ENCODE assay signal across 9 cellular contexts in genomic region chr15:90230071-90230494, GRCh38. TPM values are rescaled to one million over a fixed set of nuclear protein-coding genes. Genes with fewer than 3 reads are reported as not detected.
DNase-seq lines count a peak whose midpoint lies in the region; ATAC-seq and TF ChIP-seq lines count a peak whose summit lies in the region.
"Had no signal": no experiment of that assay in that cellular context is flagged by ENCODE, and none has a peak within 500 bp of the region (broad histone marks: within the 10 kb centered on the region; RNA-seq: fewer than 3 reads in every experiment).

No MANE protein-coding gene starts in this region.

- 47 to 60% (median 52%) methylated on average over 10 to 12 of the region's 12 CpGs for WGBS in heart left ventricle, 4 donors
- WGBS in psoas muscle, 3 donors, result 26 to 38% (median 36%) methylated on average over 12 of the region's 12 CpGs

- POLR2A ChIA-PET in activated CD4-positive, alpha-beta memory T cell treated with anti-CD3 and anti-CD28 coated beads, Interleukin-2, amount 10 ng/mL, durations not matched to agents 7 days and 5 days (lab: Charles Lee), result interaction anchor here (1.2 to 4.8 kb wide), 8 partner anchors 8 to 641 kb away, joined by 3 to 99 read pairs (median 23); partner anchors contain the start of genes IDH2, NGRN, SEMA4B and TTLL13
- POLR2A ChIA-PET in PC-3 (lab: Charles Lee; ENCODE audit: unreplicated experiment), result no interaction called here

- TF ChIP-seq POLR2A in heart left ventricle (IDR thresholded peaks at IDR 0.05), result no peak

- no peaks in the 10 kb centered on the region for H3K9me3 Mint-ChIP-seq in activated CD4-positive, alpha-beta memory T cell treated with anti-CD3 and anti-CD28 coated beads, Interleukin-2, amount 10 ng/mL, durations not matched to agents 7 days and 5 days

- CTCF ChIA-PET in activated CD4-positive, alpha-beta memory T cell treated with anti-CD3 and anti-CD28 coated beads, Interleukin-2, amount 10 ng/mL, durations not matched to agents 7 days and 5 days (lab: Charles Lee), result interaction anchor here (1.0 to 2.2 kb wide), 5 partner anchors 9 to 57 kb away, joined by 3 to 12 read pairs (median 4); no protein-coding TSS in a partner anchor
- CTCF ChIA-PET in PC-3 (lab: Charles Lee), result no interaction called here

- peaks cover 47% of the 10 kb centered on the region for H3K36me3 Mint-ChIP-seq in activated CD4-positive, alpha-beta memory T cell treated with anti-CD3 and anti-CD28 coated beads, Interleukin-2, amount 10 ng/mL, durations not matched to agents 7 days and 5 days (ENCODE audit: low read depth)

- H3K9me2 ChIP-seq in PC-3 (replicated peaks; ENCODE audit: low read length), result no peaks in the 10 kb centered on the region

- DNase-seq in Caki2 (ENCODE audit: low read depth) (peak; percentile 59), heart left ventricle (peak in 4 of 5 donors; percentile 64 to 80 (median 72)), psoas muscle (peak; percentile 46 to 80), COLO829 (ENCODE audit: low spot score) (no peak), foreskin fibroblast (no peak), PC-3 (no peak)
- DNase-seq in activated CD4-positive, alpha-beta memory T cell treated with anti-CD3 and anti-CD28 coated beads, Interleukin-2, amount 10 ng/mL, durations not matched to agents 7 days and 5 days, result no peak
- no peak for DNase-seq in NK-92 treated with Interleukin-12 subunit alpha and Interleukin-12 subunit beta, amount 100 ng/mL, for 24 hours (lab: John Stamatoyannopoulos, UW)
- DNase-seq: NCI-H524 had no signal

- peaks cover 3 to 52% (median 29%) of the 10 kb centered on the region in 12 donors for H3K4me1 ChIP-seq in heart left ventricle
- H3K4me1 ChIP-seq in psoas muscle, result peaks cover 39% of the 10 kb centered on the region
- peaks cover 27% of the 10 kb centered on the region for H3K4me1 ChIP-seq in PC-3 (ENCODE audit: insufficient read depth, low read length)

- H3K27ac ChIP-seq in heart left ventricle (peak overlapping the region; percentile 50 to 95 (median 77)), psoas muscle (peak overlapping the region; percentile 60), PC-3 (ENCODE audit: low read length) (no peak overlapping the region)

- H3K4me1 Mint-ChIP-seq in activated CD4-positive, alpha-beta memory T cell treated with anti-CD3 and anti-CD28 coated beads, Interleukin-2, amount 10 ng/mL, durations not matched to agents 7 days and 5 days, result peaks cover 48% of the 10 kb centered on the region

- no TSS peak for BruUV-seq in PC-3 (replicated peaks; lab: Mats Ljungman, UMichigan)

- H4K20me1 ChIP-seq in PC-3 (ENCODE audit: low read length), result no peaks in the 10 kb centered on the region

- no peak overlapping the region for H2AFZ ChIP-seq in PC-3 (ENCODE audit: low read length)

- no peaks in the 10 kb centered on the region for H3K27me3 Mint-ChIP-seq in activated CD4-positive, alpha-beta memory T cell treated with anti-CD3 and anti-CD28 coated beads, Interleukin-2, amount 10 ng/mL, durations not matched to agents 7 days and 5 days

- intact Hi-C loops in heart left ventricle (cut with DNase I), result loop anchor here in 1 of 10 donors (5.0 kb wide), 1 partner anchor 37 kb away; the partner anchor contains the start of gene NGRN
- intact Hi-C loops in psoas muscle (cut with DNase I), result no loop called here
- intact Hi-C loops in PC-3 (cut with micrococcal nuclease), result loop anchor here (5.0 kb wide), 2 partner anchors 37 to 88 kb away; partner anchors contain the start of gene NGRN

- H3K36me3 ChIP-seq in heart left ventricle (peaks cover 0 to 72% (median 59%) of the 10 kb centered on the region in 9 donors), psoas muscle (ENCODE audit: insufficient read depth in 1 of 2, low read depth in 1 of 2) (peaks cover 4 to 61% of the 10 kb centered on the region in 2 donors), PC-3 (ENCODE audit: low read depth, low read length) (peaks cover 47% of the 10 kb centered on the region)

- H3K27me3 ChIP-seq in heart left ventricle (no peaks in the 10 kb centered on the region), psoas muscle (ENCODE audit: insufficient read depth in 3 of 3, low read length in 2 of 3) (no peaks in the 10 kb centered on the region), PC-3 (ENCODE audit: low read length) (no peaks in the 10 kb centered on the region)

- H3K9ac ChIP-seq in PC-3 (ENCODE audit: low read length), result no peak overlapping the region

- H3K9me3 ChIP-seq in heart left ventricle, result no peaks in the 10 kb centered on the region
- no peaks in the 10 kb centered on the region for H3K9me3 ChIP-seq in psoas muscle
- H3K9me3 ChIP-seq in PC-3 (ENCODE audit: low read length), result no peaks in the 10 kb centered on the region

- peak in 1 of 12 donors; percentile 4 for TF ChIP-seq CTCF in heart left ventricle (IDR thresholded peaks at IDR 0.05)
- TF ChIP-seq CTCF in psoas muscle (IDR thresholded peaks at IDR 0.05), result no peak
- no peak for TF ChIP-seq CTCF in foreskin fibroblast (IDR thresholded peaks at IDR 0.05; ENCODE audit: low read depth, low read length)
- no peak for TF ChIP-seq CTCF in PC-3 (conservative IDR thresholded peaks at IDR 0.05; ENCODE audit: low read depth, low read length)

- no peaks in the 10 kb centered on the region for H3F3A ChIP-seq in PC-3 (ENCODE audit: low read length, unreplicated experiment)

- no peak overlapping the region for H3K4me2 ChIP-seq in PC-3 (ENCODE audit: low read length)

- H3K4me3 Mint-ChIP-seq in activated CD4-positive, alpha-beta memory T cell treated with anti-CD3 and anti-CD28 coated beads, Interleukin-2, amount 10 ng/mL, durations not matched to agents 7 days and 5 days, result peak overlapping the region; percentile 97

- in situ Hi-C loops in Caki2 (cut with HindIII; ENCODE audit: low pct_unique_long_range_greater_than_20kb, low sequenced_read_pairs), result no loop called here

- peak; percentile 49 to 65 (median 62) for ATAC-seq in heart left ventricle
- ATAC-seq in psoas muscle, result peak; percentile 21 to 50 (median 38)
- ATAC-seq in PC-3, result no peak

- H3K79me2 ChIP-seq in PC-3 (ENCODE audit: low read length), result peaks cover 45% of the 10 kb centered on the region

- peak overlapping the region; percentile 92 for H3K27ac Mint-ChIP-seq in activated CD4-positive, alpha-beta memory T cell treated with anti-CD3 and anti-CD28 coated beads, Interleukin-2, amount 10 ng/mL, durations not matched to agents 7 days and 5 days

- H3K4me3 ChIP-seq in heart left ventricle (no peak overlapping the region), psoas muscle (peak overlapping the region; percentile 11), foreskin fibroblast (ENCODE audit: low read depth in 1 of 2, low read length in 2 of 2) (no peak overlapping the region), PC-3 (ENCODE audit: low read length) (no peak overlapping the region)

RNA-seq across cellular contexts. Expression of gene CIB1, which starts 3.7 kb away (rescaled TPM):
- 310 and 334 TPM in 2 replicates for total RNA-seq in Caki2 (2014; rRNA removed; shearing (Covaris generic); ENCODE audit: low replicate concordance)
- total RNA-seq in activated CD4-positive, alpha-beta memory T cell treated with anti-CD3 and anti-CD28 coated beads, Interleukin-2, amount 10 ng/mL, durations not matched to agents 7 days and 5 days, result 100 to 1,000 TPM; 118 to 120 TPM
- total RNA-seq in heart left ventricle (100 to 1,000 TPM in 1 of 9 donors, 10 to 100 TPM in 8; 38.7 to 107 (median 80.8) TPM), psoas muscle (10 to 100 TPM; 45.7 to 58.1 (median 56.6) TPM), PC-3 (2014; rRNA removed) (83.7 and 85.8 TPM in 2 replicates)
- polyA plus RNA-seq in heart left ventricle (100 to 1,000 TPM in 1 of 2 donors, 10 to 100 TPM in 1; 78.2 to 145 TPM), psoas muscle (100 to 1,000 TPM in 1 of 3 donors, 10 to 100 TPM in 2; 72.0 to 154 (median 96.5) TPM)

RNA-seq across cellular contexts. Expression of gene GDPGP1, which starts 3.9 kb away (rescaled TPM):
- 3.0 and 13.2 TPM in 2 replicates for total RNA-seq in Caki2 (2014; rRNA removed; shearing (Covaris generic); ENCODE audit: low replicate concordance)
- 10 to 100 TPM; 10.3 to 10.5 TPM for total RNA-seq in activated CD4-positive, alpha-beta memory T cell treated with anti-CD3 and anti-CD28 coated beads, Interleukin-2, amount 10 ng/mL, durations not matched to agents 7 days and 5 days
- total RNA-seq in heart left ventricle (10 to 100 TPM in 6 of 9 donors, 1 to 10 TPM in 3; 5.9 to 18.9 (median 13.6) TPM), psoas muscle (1 to 10 TPM; 1.3 to 4.5 (median 2.6) TPM), PC-3 (2014; rRNA removed) (6.6 and 11.0 TPM in 2 replicates)
- polyA plus RNA-seq in heart left ventricle (1 to 10 TPM; 4.8 to 5.4 TPM), psoas muscle (1 to 10 TPM in 2 of 3 donors, under 1 TPM in 1; 0.96 to 5.9 (median 3.1) TPM)

RNA-seq across cellular contexts. Expression of gene TTLL13, which starts 19.3 kb away (rescaled TPM):
- total RNA-seq in Caki2 (2014; rRNA removed; shearing (Covaris generic); ENCODE audit: low replicate concordance), result 0.07 and 4.3 TPM in 2 replicates
- under 1 TPM; 0.45 to 0.58 TPM for total RNA-seq in activated CD4-positive, alpha-beta memory T cell treated with anti-CD3 and anti-CD28 coated beads, Interleukin-2, amount 10 ng/mL, durations not matched to agents 7 days and 5 days
- total RNA-seq in heart left ventricle (under 1 TPM in 4 of 9 donors, not detected in 5; 0.13 to 0.35 (median 0.23) TPM), psoas muscle (under 1 TPM in 2 of 4 donors, not detected in 2; 0.08 to 0.69 TPM), PC-3 (2014; rRNA removed) (not detected in 2 replicates)
- polyA plus RNA-seq in heart left ventricle (under 1 TPM; 0.07 to 0.11 TPM), psoas muscle (under 1 TPM; 0.03 to 0.13 (median 0.05) TPM)

RNA-seq across cellular contexts. Expression of gene SEMA4B, which starts 29.0 kb away (rescaled TPM):
- 37.6 and 39.9 TPM in 2 replicates for total RNA-seq in Caki2 (2014; rRNA removed; shearing (Covaris generic); ENCODE audit: low replicate concordance)
- total RNA-seq in activated CD4-positive, alpha-beta memory T cell treated with anti-CD3 and anti-CD28 coated beads, Interleukin-2, amount 10 ng/mL, durations not matched to agents 7 days and 5 days, result 10 to 100 TPM; 29.7 to 29.9 TPM
- total RNA-seq in heart left ventricle (100 to 1,000 TPM in 1 of 9 donors, 10 to 100 TPM in 8; 14.8 to 105 (median 21.0) TPM), psoas muscle (10 to 100 TPM in 1 of 4 donors, 1 to 10 TPM in 3; 4.4 to 10.8 (median 4.5) TPM), PC-3 (2014; rRNA removed) (114 and 175 TPM in 2 replicates)
- polyA plus RNA-seq in heart left ventricle (10 to 100 TPM; 13.8 to 36.3 TPM), psoas muscle (1 to 10 TPM; 1.4 to 3.3 (median 1.8) TPM)

RNA-seq across cellular contexts. Expression of gene NGRN, which starts 35.4 kb away (rescaled TPM):
- total RNA-seq in Caki2 (2014; rRNA removed; shearing (Covaris generic); ENCODE audit: low replicate concordance), result 142 and 149 TPM in 2 replicates
- 10 to 100 TPM; 27.4 to 28.3 TPM for total RNA-seq in activated CD4-positive, alpha-beta memory T cell treated with anti-CD3 and anti-CD28 coated beads, Interleukin-2, amount 10 ng/mL, durations not matched to agents 7 days and 5 days
- 100 to 1,000 TPM in 8 of 9 donors, 10 to 100 TPM in 1; 93.2 to 149 (median 116) TPM for total RNA-seq in heart left ventricle
- 100 to 1,000 TPM; 119 to 142 TPM for polyA plus RNA-seq in heart left ventricle
- 100 to 1,000 TPM; 188 to 219 (median 200) TPM for total RNA-seq in psoas muscle
- 100 to 1,000 TPM; 212 to 298 (median 221) TPM for polyA plus RNA-seq in psoas muscle
- 99.3 and 114 TPM in 2 replicates for total RNA-seq in PC-3 (2014; rRNA removed)

Comparison
In these comparisons a context has a peak if more than half of its experiments do, and no peak if none do; other contexts are left out.
1. DNase-seq: peak in Caki2 (single experiment), heart left ventricle (4 of 5) and psoas muscle (2 of 2); none in activated CD4-positive, alpha-beta memory T cell treated with anti-CD3 and anti-CD28 coated beads, Interleukin-2, amount 10 ng/mL, durations not matched to agents 7 days and 5 days (single experiment), NK-92 treated with Interleukin-12 subunit alpha and Interleukin-12 subunit beta, amount 100 ng/mL, for 24 hours (single experiment), COLO829 (single experiment), foreskin fibroblast (0 of 2) and PC-3 (single experiment).